1 cellular context compared by ENCODE assay signal in the genomic region with DNA sequence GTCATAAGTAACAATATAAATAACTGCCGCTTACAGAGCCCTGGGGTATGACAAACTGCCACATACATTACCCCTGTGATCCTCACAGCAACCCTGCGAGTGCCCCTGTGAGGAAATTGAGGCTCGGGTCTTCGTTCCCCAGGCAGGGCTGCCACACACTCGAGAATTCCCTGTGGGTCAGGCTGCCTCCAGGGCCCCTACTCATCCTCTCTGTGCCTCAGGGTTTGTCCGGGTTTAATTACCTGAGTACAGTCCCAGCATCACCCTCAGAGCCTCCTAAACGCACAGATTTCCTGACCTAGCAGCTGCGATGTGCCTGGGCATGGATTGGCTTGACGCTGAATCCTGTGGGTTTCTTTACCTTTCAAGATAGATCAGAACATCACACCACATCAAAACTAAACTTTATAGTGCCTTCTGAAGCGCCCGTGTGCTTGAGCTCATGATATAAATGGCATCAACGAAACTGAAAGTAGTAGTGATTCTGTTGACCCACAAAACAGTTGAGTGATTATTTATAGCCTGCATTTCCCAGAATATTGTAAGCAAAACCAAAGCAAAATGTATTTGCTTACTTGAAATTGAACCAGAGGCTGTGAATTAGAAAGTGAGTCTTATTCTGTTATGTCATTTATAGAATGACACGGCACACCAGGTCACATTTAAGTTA.
TF ChIP-seq lines count a peak whose summit lies in the region.

No MANE protein-coding gene starts in this region.

TF ChIP-seq in GM12878, 131 proteins besides CTCF, POLR2A, EP300 and RAD21 (continued from another document and continues in another):
- TF ChIP-seq CUX1 (IDR thresholded peaks at IDR 0.05; ENCODE audit: insufficient replicate concordance, low read depth, low read length) (no peak), RUNX3 (IDR thresholded peaks at IDR 0.05; ENCODE audit: low read length) (no peak), CBX5 (IDR thresholded peaks at IDR 0.05; ENCODE audit: low read depth) (no peak), JUND (IDR thresholded peaks at IDR 0.05; ENCODE audit: low read depth, low read length) (no peak), YBX1 (IDR thresholded peaks at IDR 0.05) (no peak), ZNF592 (IDR thresholded peaks at IDR 0.05) (no peak), BRCA1 (IDR thresholded peaks at IDR 0.05; ENCODE audit: low read depth, low read length) (no peak), PKNOX1 (IDR thresholded peaks at IDR 0.05) (no peak), NR2C1 (IDR thresholded peaks at IDR 0.05) (no peak), ZNF217 (IDR thresholded peaks at IDR 0.05) (no peak), PAX8 (IDR thresholded peaks at IDR 0.05) (no peak), ZZZ3 (IDR thresholded peaks at IDR 0.05; ENCODE audit: control insufficient read depth, insufficient read length, low read depth) (no peak), TCF3 (IDR thresholded peaks at IDR 0.05; ENCODE audit: borderline replicate concordance, insufficient read depth, low read depth, low read length) (no peak), CREM (IDR thresholded peaks at IDR 0.05; ENCODE audit: low read depth) (peak; percentile 79), CBX3 (IDR thresholded peaks at IDR 0.05; ENCODE audit: borderline replicate concordance, low read depth) (no peak), MTA2 (IDR thresholded peaks at IDR 0.05; ENCODE audit: low read depth) (peak; percentile 9; the same call in 1 of the 2 replicates), SREBF1 (IDR thresholded peaks at IDR 0.05; ENCODE audit: low read length) (no peak), WRNIP1 (IDR thresholded peaks at IDR 0.05; ENCODE audit: borderline replicate concordance, low read depth, low read length) (no peak), SMAD1 (IDR thresholded peaks at IDR 0.05; ENCODE audit: low read depth, partially characterized antibody) (no peak), HCFC1 (IDR thresholded peaks at IDR 0.05; ENCODE audit: low read length) (no peak), HDAC2 (IDR thresholded peaks at IDR 0.05) (no peak), ZBED1 (IDR thresholded peaks at IDR 0.05; ENCODE audit: borderline replicate concordance) (peak; percentile 47; the same call in 1 of the 2 replicates), CREB1 (IDR thresholded peaks at IDR 0.05; ENCODE audit: low read depth) (no peak), JUNB (IDR thresholded peaks at IDR 0.05) (peak; percentile 50), NFYA (IDR thresholded peaks at IDR 0.05; ENCODE audit: borderline replicate concordance, low read depth, low read length) (no peak), CBFB (IDR thresholded peaks at IDR 0.05; ENCODE audit: low read depth) (no peak), LARP7 (IDR thresholded peaks at IDR 0.05) (no peak), SUPT20H (IDR thresholded peaks at IDR 0.05; ENCODE audit: borderline replicate concordance, control insufficient read depth, low read depth, low read length) (no peak), ATF7 (IDR thresholded peaks at IDR 0.05; ENCODE audit: low read depth) (peak; percentile 89), RAD51 (IDR thresholded peaks at IDR 0.05) (no peak), PAX5 (IDR thresholded peaks at IDR 0.05; ENCODE audit: borderline replicate concordance, low read depth, low read length) (no peak; the same call in 1 of the 2 replicates), POLR2AphosphoS2 (IDR thresholded peaks at IDR 0.05; ENCODE audit: low read depth, low read length) (no peak)
- TF ChIP-seq, protein P1, sequence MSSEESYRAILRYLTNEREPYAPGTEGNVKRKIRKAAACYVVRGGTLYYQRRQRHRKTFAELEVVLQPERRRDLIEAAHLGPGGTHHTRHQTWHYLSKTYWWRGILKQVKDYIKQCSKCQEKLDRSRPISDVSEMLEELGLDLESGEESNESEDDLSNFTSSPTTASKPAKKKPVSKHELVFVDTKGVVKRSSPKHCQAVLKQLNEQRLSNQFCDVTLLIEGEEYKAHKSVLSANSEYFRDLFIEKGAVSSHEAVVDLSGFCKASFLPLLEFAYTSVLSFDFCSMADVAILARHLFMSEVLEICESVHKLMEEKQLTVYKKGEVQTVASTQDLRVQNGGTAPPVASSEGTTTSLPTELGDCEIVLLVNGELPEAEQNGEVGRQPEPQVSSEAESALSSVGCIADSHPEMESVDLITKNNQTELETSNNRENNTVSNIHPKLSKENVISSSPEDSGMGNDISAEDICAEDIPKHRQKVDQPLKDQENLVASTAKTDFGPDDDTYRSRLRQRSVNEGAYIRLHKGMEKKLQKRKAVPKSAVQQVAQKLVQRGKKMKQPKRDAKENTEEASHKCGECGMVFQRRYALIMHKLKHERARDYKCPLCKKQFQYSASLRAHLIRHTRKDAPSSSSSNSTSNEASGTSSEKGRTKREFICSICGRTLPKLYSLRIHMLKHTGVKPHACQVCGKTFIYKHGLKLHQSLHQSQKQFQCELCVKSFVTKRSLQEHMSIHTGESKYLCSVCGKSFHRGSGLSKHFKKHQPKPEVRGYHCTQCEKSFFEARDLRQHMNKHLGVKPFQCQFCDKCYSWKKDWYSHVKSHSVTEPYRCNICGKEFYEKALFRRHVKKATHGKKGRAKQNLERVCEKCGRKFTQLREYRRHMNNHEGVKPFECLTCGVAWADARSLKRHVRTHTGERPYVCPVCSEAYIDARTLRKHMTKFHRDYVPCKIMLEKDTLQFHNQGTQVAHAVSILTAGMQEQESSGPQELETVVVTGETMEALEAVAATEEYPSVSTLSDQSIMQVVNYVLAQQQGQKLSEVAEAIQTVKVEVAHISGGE (CRISPR knock-in tag; IDR thresholded peaks at IDR 0.05) = no peak
- TF ChIP-seq, protein P2, sequence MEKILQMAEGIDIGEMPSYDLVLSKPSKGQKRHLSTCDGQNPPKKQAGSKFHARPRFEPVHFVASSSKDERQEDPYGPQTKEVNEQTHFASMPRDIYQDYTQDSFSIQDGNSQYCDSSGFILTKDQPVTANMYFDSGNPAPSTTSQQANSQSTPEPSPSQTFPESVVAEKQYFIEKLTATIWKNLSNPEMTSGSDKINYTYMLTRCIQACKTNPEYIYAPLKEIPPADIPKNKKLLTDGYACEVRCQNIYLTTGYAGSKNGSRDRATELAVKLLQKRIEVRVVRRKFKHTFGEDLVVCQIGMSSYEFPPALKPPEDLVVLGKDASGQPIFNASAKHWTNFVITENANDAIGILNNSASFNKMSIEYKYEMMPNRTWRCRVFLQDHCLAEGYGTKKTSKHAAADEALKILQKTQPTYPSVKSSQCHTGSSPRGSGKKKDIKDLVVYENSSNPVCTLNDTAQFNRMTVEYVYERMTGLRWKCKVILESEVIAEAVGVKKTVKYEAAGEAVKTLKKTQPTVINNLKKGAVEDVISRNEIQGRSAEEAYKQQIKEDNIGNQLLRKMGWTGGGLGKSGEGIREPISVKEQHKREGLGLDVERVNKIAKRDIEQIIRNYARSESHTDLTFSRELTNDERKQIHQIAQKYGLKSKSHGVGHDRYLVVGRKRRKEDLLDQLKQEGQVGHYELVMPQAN (conservative IDR thresholded peaks at IDR 0.05) = no peak; the same call in 1 of the 2 replicates
- TF ChIP-seq, protein P3, sequence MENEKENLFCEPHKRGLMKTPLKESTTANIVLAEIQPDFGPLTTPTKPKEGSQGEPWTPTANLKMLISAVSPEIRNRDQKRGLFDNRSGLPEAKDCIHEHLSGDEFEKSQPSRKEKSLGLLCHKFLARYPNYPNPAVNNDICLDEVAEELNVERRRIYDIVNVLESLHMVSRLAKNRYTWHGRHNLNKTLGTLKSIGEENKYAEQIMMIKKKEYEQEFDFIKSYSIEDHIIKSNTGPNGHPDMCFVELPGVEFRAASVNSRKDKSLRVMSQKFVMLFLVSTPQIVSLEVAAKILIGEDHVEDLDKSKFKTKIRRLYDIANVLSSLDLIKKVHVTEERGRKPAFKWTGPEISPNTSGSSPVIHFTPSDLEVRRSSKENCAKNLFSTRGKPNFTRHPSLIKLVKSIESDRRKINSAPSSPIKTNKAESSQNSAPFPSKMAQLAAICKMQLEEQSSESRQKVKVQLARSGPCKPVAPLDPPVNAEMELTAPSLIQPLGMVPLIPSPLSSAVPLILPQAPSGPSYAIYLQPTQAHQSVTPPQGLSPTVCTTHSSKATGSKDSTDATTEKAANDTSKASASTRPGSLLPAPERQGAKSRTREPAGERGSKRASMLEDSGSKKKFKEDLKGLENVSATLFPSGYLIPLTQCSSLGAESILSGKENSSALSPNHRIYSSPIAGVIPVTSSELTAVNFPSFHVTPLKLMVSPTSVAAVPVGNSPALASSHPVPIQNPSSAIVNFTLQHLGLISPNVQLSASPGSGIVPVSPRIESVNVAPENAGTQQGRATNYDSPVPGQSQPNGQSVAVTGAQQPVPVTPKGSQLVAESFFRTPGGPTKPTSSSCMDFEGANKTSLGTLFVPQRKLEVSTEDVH (IDR thresholded peaks at IDR 0.05; ENCODE audit: low read depth, partially characterized antibody) = no peak
- TF ChIP-seq, protein P4, sequence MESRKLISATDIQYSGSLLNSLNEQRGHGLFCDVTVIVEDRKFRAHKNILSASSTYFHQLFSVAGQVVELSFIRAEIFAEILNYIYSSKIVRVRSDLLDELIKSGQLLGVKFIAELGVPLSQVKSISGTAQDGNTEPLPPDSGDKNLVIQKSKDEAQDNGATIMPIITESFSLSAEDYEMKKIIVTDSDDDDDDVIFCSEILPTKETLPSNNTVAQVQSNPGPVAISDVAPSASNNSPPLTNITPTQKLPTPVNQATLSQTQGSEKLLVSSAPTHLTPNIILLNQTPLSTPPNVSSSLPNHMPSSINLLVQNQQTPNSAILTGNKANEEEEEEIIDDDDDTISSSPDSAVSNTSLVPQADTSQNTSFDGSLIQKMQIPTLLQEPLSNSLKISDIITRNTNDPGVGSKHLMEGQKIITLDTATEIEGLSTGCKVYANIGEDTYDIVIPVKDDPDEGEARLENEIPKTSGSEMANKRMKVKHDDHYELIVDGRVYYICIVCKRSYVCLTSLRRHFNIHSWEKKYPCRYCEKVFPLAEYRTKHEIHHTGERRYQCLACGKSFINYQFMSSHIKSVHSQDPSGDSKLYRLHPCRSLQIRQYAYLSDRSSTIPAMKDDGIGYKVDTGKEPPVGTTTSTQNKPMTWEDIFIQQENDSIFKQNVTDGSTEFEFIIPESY (IDR thresholded peaks at IDR 0.05) = no peak
- TF ChIP-seq, protein P5, sequence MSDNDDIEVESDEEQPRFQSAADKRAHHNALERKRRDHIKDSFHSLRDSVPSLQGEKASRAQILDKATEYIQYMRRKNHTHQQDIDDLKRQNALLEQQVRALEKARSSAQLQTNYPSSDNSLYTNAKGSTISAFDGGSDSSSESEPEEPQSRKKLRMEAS (IDR thresholded peaks at IDR 0.05; ENCODE audit: low read depth, low read length) = no peak
